27 cellular contexts compared by ENCODE assay signal in the genomic region with DNA sequence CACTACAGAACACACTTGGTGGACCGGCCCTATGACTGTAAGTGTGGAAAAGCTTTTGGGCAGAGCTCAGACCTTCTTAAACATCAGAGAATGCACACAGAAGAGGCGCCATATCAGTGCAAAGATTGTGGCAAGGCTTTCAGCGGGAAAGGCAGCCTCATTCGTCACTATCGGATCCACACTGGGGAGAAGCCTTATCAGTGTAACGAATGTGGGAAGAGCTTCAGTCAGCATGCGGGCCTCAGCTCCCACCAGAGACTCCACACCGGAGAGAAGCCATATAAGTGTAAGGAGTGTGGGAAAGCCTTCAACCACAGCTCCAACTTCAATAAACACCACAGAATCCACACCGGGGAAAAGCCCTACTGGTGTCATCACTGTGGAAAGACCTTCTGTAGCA.
"Had no signal": no experiment of that assay in that cellular context is flagged by ENCODE, and none has a peak within 500 bp of the region (broad histone marks: within the 10 kb centered on the region; RNA-seq: fewer than 3 reads in every experiment).

No MANE protein-coding gene starts in this region.

- H3K9me3 Mint-ChIP-seq: activated CD4-positive, alpha-beta memory T cell treated with anti-CD3 and anti-CD28 coated beads for 36 hours; activated CD4-positive, alpha-beta T cell treated with anti-CD3 and anti-CD28 coated beads, Interleukin-2, amount 10 ng/mL, durations not matched to agents 7 days and 5 days; activated naive CD4-positive, alpha-beta T cell treated with anti-CD3 and anti-CD28 coated beads, Interleukin-2, amount 50 U/mL, for 72 hours; activated naive CD8-positive, alpha-beta T cell treated with anti-CD3 and anti-CD28 coated beads, Interleukin-2, amount 50 U/mL, for 24 hours; activated T-cell treated with anti-CD3 and anti-CD28 coated beads, Interleukin-2, amount 50 U/mL, for 4 hours; central memory CD8-positive, alpha-beta T cell had no signal

- H3K27ac ChIP-seq: ascending aorta, body of pancreas, KMS-11 had no signal

- H3K27me3 Mint-ChIP-seq: activated CD4-positive, alpha-beta memory T cell treated with anti-CD3 and anti-CD28 coated beads for 36 hours; activated CD4-positive, alpha-beta T cell treated with anti-CD3 and anti-CD28 coated beads, Interleukin-2, amount 10 ng/mL, durations not matched to agents 7 days and 5 days; activated naive CD8-positive, alpha-beta T cell treated with anti-CD3 and anti-CD28 coated beads, Interleukin-2, amount 50 U/mL, for 24 hours; central memory CD8-positive, alpha-beta T cell; T-helper 17 cell had no signal

- H3K27ac Mint-ChIP-seq: activated CD4-positive, alpha-beta memory T cell treated with anti-CD3 and anti-CD28 coated beads for 36 hours; activated CD4-positive, alpha-beta T cell treated with anti-CD3 and anti-CD28 coated beads, Interleukin-2, amount 10 ng/mL, durations not matched to agents 7 days and 5 days; activated naive CD4-positive, alpha-beta T cell treated with anti-CD3 and anti-CD28 coated beads, Interleukin-2, amount 50 U/mL, for 72 hours; T-helper 17 cell had no signal

- H3K4me1 Mint-ChIP-seq: activated CD4-positive, alpha-beta T cell treated with anti-CD3 and anti-CD28 coated beads, Interleukin-2, amount 10 ng/mL, durations not matched to agents 7 days and 5 days; activated naive CD8-positive, alpha-beta T cell treated with anti-CD3 and anti-CD28 coated beads, Interleukin-2, amount 50 U/mL, for 24 hours; central memory CD8-positive, alpha-beta T cell; T-helper 17 cell had no signal

- H3K27me3 ChIP-seq: ascending aorta, body of pancreas, MG63 had no signal

- ATAC-seq: activated naive CD4-positive, alpha-beta T cell treated with anti-CD3 and anti-CD28 coated beads, Interleukin-2, amount 50 U/mL, for 72 hours; activated naive CD8-positive, alpha-beta T cell treated with anti-CD3 and anti-CD28 coated beads, Interleukin-2, amount 50 U/mL, for 24 hours; activated T-cell treated with anti-CD3 and anti-CD28 coated beads, Interleukin-2, amount 50 U/mL, for 4 hours; body of pancreas; T-helper 17 cell had no signal

- H3K9ac ChIP-seq: KMS-11 had no signal

- H3K4me1 ChIP-seq: ascending aorta had no signal

- H3K4me3 ChIP-seq: ascending aorta, body of pancreas, MG63 had no signal

- FAIRE-seq: TTC549 had no signal

- H3K4me3 Mint-ChIP-seq: activated CD4-positive, alpha-beta memory T cell treated with anti-CD3 and anti-CD28 coated beads for 36 hours; activated CD4-positive, alpha-beta T cell treated with anti-CD3 and anti-CD28 coated beads, Interleukin-2, amount 10 ng/mL, durations not matched to agents 7 days and 5 days; activated naive CD8-positive, alpha-beta T cell treated with anti-CD3 and anti-CD28 coated beads, Interleukin-2, amount 50 U/mL, for 24 hours; activated T-cell treated with anti-CD3 and anti-CD28 coated beads, Interleukin-2, amount 50 U/mL, for 4 hours; central memory CD8-positive, alpha-beta T cell; T-helper 17 cell had no signal

- DNase-seq: activated CD4-positive, alpha-beta memory T cell treated with anti-CD3 and anti-CD28 coated beads for 36 hours; activated CD4-positive, alpha-beta T cell treated with anti-CD3 and anti-CD28 coated beads, Interleukin-2, amount 10 ng/mL, durations not matched to agents 7 days and 5 days; activated CD4-positive, CD25-positive, alpha-beta regulatory T cell; activated CD8-positive, alpha-beta memory T cell treated with anti-CD3 and anti-CD28 coated beads for 24 hours; activated effector memory CD4-positive, alpha-beta T cell treated with anti-CD3 and anti-CD28 coated beads, Interleukin-2, amount 50 U/mL, for 16 hours; activated naive CD4-positive, alpha-beta T cell treated with Interleukin-2 at 50 U/mL for 16 hours; activated naive CD8-positive, alpha-beta T cell treated with anti-CD3 and anti-CD28 coated beads, Interleukin-2, amount 50 U/mL, for 24 hours; activated T-cell treated with anti-CD3 and anti-CD28 coated beads, Interleukin-2, amount 50 U/mL, for 4 hours; amniotic stem cell; body of pancreas; MG63; MV-4-11; NCI-H1092 treated with DMSO at 0.1 percent for 48 hours; NCI-H1436 treated with DMSO at 0.1 percent for 48 hours; NCI-H187; NCI-H2081; NCI-H510A treated with DMSO at 0.1 percent for 48 hours; NCI-H69; NK-92 treated with Interleukin-12 subunit alpha and Interleukin-12 subunit beta, amount 100 ng/mL, for 24 hours; SHP77 treated with DMSO at 0.1 percent for 48 hours; T-helper 17 cell; T1000 had no signal

- H3K4me2 ChIP-seq: KMS-11 had no signal

- H3K9me3 ChIP-seq: ascending aorta, body of pancreas, MG63 had no signal
